12 cellular contexts compared by ENCODE assay signal in genomic region chr17:40539711-40540411, GRCh38. TPM values are rescaled to one million over a fixed set of nuclear protein-coding genes. Genes with fewer than 3 reads are reported as not detected.
DNase-seq lines count a peak whose midpoint lies in the region; ATAC-seq and TF ChIP-seq lines count a peak whose summit lies in the region.
"Had no signal": no experiment of that assay in that cellular context is flagged by ENCODE, and none has a peak within 500 bp of the region (broad histone marks: within the 10 kb centered on the region; RNA-seq: fewer than 3 reads in every experiment).

No MANE protein-coding gene starts in this region.

- no peak overlapping the region for H3K4me2 ChIP-seq in neuronal stem cell (ENCODE audit: insufficient read depth, low read length, poor library complexity, severe bottlenecking)

- no peak overlapping the region for H3K4me3 ChIP-seq in breast epithelium
- no peak overlapping the region for H3K4me3 ChIP-seq in esophagus (ENCODE audit: low read depth in 1 of 2, low read length in 2 of 2)
- peak overlapping the region in 1 of 2 donors; percentile 1 for H3K4me3 ChIP-seq in neuronal stem cell (ENCODE audit: low read length in 2 of 2)

- H3K9me3 ChIP-seq in breast epithelium (no peaks in the 10 kb centered on the region), esophagus (ENCODE audit: control insufficient read depth in 2 of 2, insufficient read depth in 1 of 2, low read depth in 1 of 2, low read length in 1 of 2) (peaks cover 0 to 2% of the 10 kb centered on the region in 2 donors), neuronal stem cell (replicated peaks in 1 of 2; ENCODE audit: control insufficient read depth in 2 of 2, insufficient read depth in 1 of 2, low read depth in 1 of 2, low read length in 2 of 2) (no peaks in the 10 kb centered on the region)

- TF ChIP-seq POLR2A in breast epithelium (IDR thresholded peaks at IDR 0.05): no peak

- no peak overlapping the region for H3K23ac ChIP-seq in neuronal stem cell (ENCODE audit: low read depth, low read length, poor library complexity)

- no peak overlapping the region for H3K14ac ChIP-seq in neuronal stem cell (ENCODE audit: low read length)

- no peak for ATAC-seq in HG03097 (IDR thresholded peaks at IDR 0.05; ENCODE audit: low FRiP score, unreplicated experiment)

- H3K79me1 ChIP-seq in neuronal stem cell (ENCODE audit: low read depth, low read length): no peaks in the 10 kb centered on the region

- intact Hi-C loops in breast epithelium (cut with DNase I; ENCODE audit: low total_unique reads) (loop anchor here (5.0 kb wide), 1 partner anchor 98 kb away; the partner anchor contains the start of gene IGFBP4), MCF 10A (cut with micrococcal nuclease) (no loop called here)

- CTCF ChIA-PET in MCF 10A (lab: Yijun Ruan, JAX): interaction anchor here (1.3 to 9.8 kb wide), 4 partner anchors 8 to 20 kb away, joined by 3 to 90 read pairs (median 11); no protein-coding TSS in a partner anchor

- no peaks in the 10 kb centered on the region for H3K27me3 Mint-ChIP-seq in MCF 10A (ENCODE audit: insufficient read depth, unreplicated experiment)
- H3K27me3 Mint-ChIP-seq: activated B cell treated with CpG ODN at 0.5 μM for 24 hours had no signal

- H3K4ac ChIP-seq in neuronal stem cell (ENCODE audit: low read length): peak overlapping the region; percentile 69

- no peak overlapping the region for H4K8ac ChIP-seq in neuronal stem cell (ENCODE audit: low read depth, low read length)

- H3K27me3 ChIP-seq in breast epithelium (no peaks in the 10 kb centered on the region), esophagus (ENCODE audit: control insufficient read depth in 1 of 2, insufficient read depth in 2 of 2, low read length in 2 of 2) (no peaks in the 10 kb centered on the region), neuronal stem cell (ENCODE audit: control insufficient read depth in 3 of 3, insufficient read depth in 3 of 3, low read depth in 1 of 3, low read length in 3 of 3) (no peaks in the 10 kb centered on the region)

- POLR2A ChIA-PET in MCF 10A (lab: Yijun Ruan, JAX): interaction anchor here (0.6 to 13.6 kb wide), 6 partner anchors 9 to 62 kb away, joined by 3 to 472 read pairs (median 30); partner anchors contain the start of gene TNS4

- H3K4me1 ChIP-seq in breast epithelium (peaks cover 45 to 62% of the 10 kb centered on the region in 2 donors), esophagus (ENCODE audit: control insufficient read depth in 2 of 2, insufficient read depth in 2 of 2, low read length in 1 of 2) (peaks cover 0 to 54% of the 10 kb centered on the region in 2 donors), neuronal stem cell (ENCODE audit: control insufficient read depth in 2 of 2, insufficient read depth in 1 of 2, low read depth in 1 of 2, low read length in 2 of 2) (peaks cover 20 to 24% of the 10 kb centered on the region in 2 donors)

- peak overlapping the region; percentile 85 for H2AK5ac ChIP-seq in neuronal stem cell (ENCODE audit: low read depth, low read length)

- no peaks in the 10 kb centered on the region for H3K9me3 Mint-ChIP-seq in MCF 10A (ENCODE audit: unreplicated experiment)
- H3K9me3 Mint-ChIP-seq: activated B cell treated with CpG ODN at 0.5 μM for 24 hours had no signal

- 85% methylated on average over 9 of the region's 9 CpGs for WGBS in esophagus, 2 donors
- WGBS in neuronal stem cell (ENCODE audit: extremely low coverage in 2 of 2, insufficient read length in 2 of 2, insufficient replicate concordance in 1 of 2), 2 donors: no CpG with 5 or more reads among the region's 9 CpGs

- peak overlapping the region; percentile 49 for H2BK5ac ChIP-seq in neuronal stem cell (ENCODE audit: low read length)

- TF ChIP-seq CTCF in breast epithelium (IDR thresholded peaks at IDR 0.05) (no peak), MCF 10A (IDR thresholded peaks at IDR 0.05; ENCODE audit: unreplicated experiment) (no peak)

- H2BK120ac ChIP-seq in neuronal stem cell (ENCODE audit: low read depth, low read length): no peak overlapping the region

- BruUV-seq in MCF 10A (replicated peaks; lab: Mats Ljungman, UMichigan): no TSS peak

- H3K27ac ChIP-seq in breast epithelium: peak overlapping the region; percentile 96 to 100
- H3K27ac ChIP-seq in esophagus (ENCODE audit: low read depth in 2 of 2, low read length in 1 of 2): peak overlapping the region; percentile 57 to 65
- no peak overlapping the region for H3K27ac ChIP-seq in neuronal stem cell (replicated peaks; ENCODE audit: low read length)
- H3K27ac ChIP-seq: HL-60 had no signal

- peak overlapping the region; percentile 51 for H3K9ac ChIP-seq in neuronal stem cell (ENCODE audit: low read depth, low read length, poor library complexity)

- no peak overlapping the region for H3K27ac Mint-ChIP-seq in MCF 10A (ENCODE audit: low read depth, unreplicated experiment)

- peak overlapping the region; percentile 77 for H2BK12ac ChIP-seq in neuronal stem cell (ENCODE audit: low read length)

- no peaks in the 10 kb centered on the region for H3K36me3 Mint-ChIP-seq in MCF 10A (ENCODE audit: insufficient read depth, unreplicated experiment)

- H4K91ac ChIP-seq in neuronal stem cell (ENCODE audit: low read depth, low read length, poor library complexity): no peak overlapping the region

- H3K18ac ChIP-seq in neuronal stem cell (ENCODE audit: low read length): peak overlapping the region; percentile 89

- no peak overlapping the region for H3K4me3 Mint-ChIP-seq in MCF 10A (ENCODE audit: unreplicated experiment)
- H3K4me3 Mint-ChIP-seq: activated B cell treated with CpG ODN at 0.5 μM for 24 hours had no signal

- H3K36me3 ChIP-seq in breast epithelium (no peaks in the 10 kb centered on the region), esophagus (ENCODE audit: control insufficient read depth in 2 of 2, insufficient read depth in 2 of 2, low read length in 1 of 2) (no peaks in the 10 kb centered on the region), neuronal stem cell (replicated peaks in 1 of 2; ENCODE audit: control insufficient read depth in 2 of 2, insufficient read depth in 2 of 2, low read length in 2 of 2) (no peaks in the 10 kb centered on the region)

- peak overlapping the region; percentile 82 for H2BK15ac ChIP-seq in neuronal stem cell (ENCODE audit: low read length)

- H3K4me1 Mint-ChIP-seq in MCF 10A (ENCODE audit: insufficient read depth, unreplicated experiment): peaks cover 28% of the 10 kb centered on the region

- H2AFZ ChIP-seq in neuronal stem cell (ENCODE audit: low read length): no peak overlapping the region

- no peak for DNase-seq in breast epithelium (ENCODE audit: low spot score in 2 of 2)
- no peak for DNase-seq in MCF 10A (ENCODE audit: unreplicated experiment)
- no peak for DNase-seq in neuronal stem cell (ENCODE audit: low spot score)
- no peak for DNase-seq in inferior parietal cortex (ENCODE audit: extremely low spot score)
- no peak for DNase-seq in HT-29 (ENCODE audit: low spot score)
- DNase-seq in mesenteric fat pad (ENCODE audit: low spot score): no peak
- DNase-seq: activated B cell treated with CpG ODN at 0.5 μM for 24 hours, NCI-H1436 treated with DMSO at 0.1 percent for 48 hours, OCI-M1 had no signal

RNA-seq across cellular contexts. Expression of gene CCR7, which starts 25.4 kb away (rescaled TPM):
- total RNA-seq in breast epithelium (1 to 10 TPM in 1 of 3 donors, under 1 TPM in 2; 0.16 to 1.0 (median 0.33) TPM), MCF 10A (2022) (not detected in 2 replicates), mesenteric fat pad (0.39 TPM)
- under 1 TPM; 0.16 to 0.54 TPM for polyA plus RNA-seq in esophagus
- 0.10 TPM for polyA plus RNA-seq in neuronal stem cell (2013, experiment 1 of 2)
- polyA plus RNA-seq in neuronal stem cell (2013, experiment 2 of 2): 0.06 TPM
- not detected in 2 replicates for total RNA-seq in HT-29 (2014; rRNA removed; shearing (Covaris generic))

RNA-seq across cellular contexts. Expression of gene TNS4, which starts 38.4 kb away (rescaled TPM):
- total RNA-seq in breast epithelium: 10 to 100 TPM in 2 of 3 donors, not detected in 1; 30.5 to 52.2 TPM
- total RNA-seq in MCF 10A (2022): 387 and 522 TPM in 2 replicates
- polyA plus RNA-seq in esophagus: 10 to 100 TPM; 25.4 to 74.8 TPM
- not detected for polyA plus RNA-seq in neuronal stem cell (2013, experiment 1 of 2)
- not detected for polyA plus RNA-seq in neuronal stem cell (2013, experiment 2 of 2)
- total RNA-seq in HT-29 (2014; rRNA removed; shearing (Covaris generic)): 148 and 187 TPM in 2 replicates
- 0.16 TPM for total RNA-seq in mesenteric fat pad
